23 cellular contexts compared by ENCODE assay signal in the genomic region with DNA sequence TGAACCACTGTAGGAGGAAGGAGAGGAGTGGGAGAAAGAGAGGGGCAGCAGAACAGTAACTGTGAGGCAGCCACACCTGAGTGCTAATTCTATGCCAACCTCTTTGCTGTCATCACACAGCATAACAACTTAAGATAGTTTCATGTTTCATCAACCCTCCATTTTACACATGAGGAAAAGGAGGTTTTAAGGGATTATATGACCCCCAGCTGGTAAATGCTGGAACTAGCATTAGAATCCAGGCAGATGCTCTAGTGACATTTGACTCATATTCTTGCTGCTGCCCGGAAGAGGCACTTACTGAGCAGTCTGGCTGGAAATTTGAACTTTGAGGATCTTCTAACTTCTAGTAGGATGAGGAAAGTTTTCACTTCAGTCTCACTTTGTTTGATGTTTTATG. TPM values are rescaled to one million over a fixed set of nuclear protein-coding genes. Genes with fewer than 3 reads are reported as not detected.
DNase-seq lines count a peak whose midpoint lies in the region; ATAC-seq and TF ChIP-seq lines count a peak whose summit lies in the region.
"Had no signal": no experiment of that assay in that cellular context is flagged by ENCODE, and none has a peak within 500 bp of the region (broad histone marks: within the 10 kb centered on the region; RNA-seq: fewer than 3 reads in every experiment).

No MANE protein-coding gene starts in this region.

- H3K9me2 ChIP-seq in HCT116 (ENCODE audit: insufficient read depth), result no peaks in the 10 kb centered on the region

- H3K9me3 Mint-ChIP-seq in activated T-cell treated with anti-CD3 and anti-CD28 coated beads, Interleukin-2, amount 50 U/mL, for 24 hours, result peaks cover 12% of the 10 kb centered on the region

- H3K36me3 Mint-ChIP-seq in activated T-cell treated with anti-CD3 and anti-CD28 coated beads, Interleukin-2, amount 50 U/mL, for 24 hours (ENCODE audit: low read depth), result no peaks in the 10 kb centered on the region
- H3K36me3 Mint-ChIP-seq: activated naive CD4-positive, alpha-beta T cell treated with anti-CD3 and anti-CD28 coated beads, Interleukin-2, amount 10 ng/mL, durations not matched to agents 7 days and 5 days; IgD-negative memory B cell had no signal

- H3K36me3 ChIP-seq in HCT116 (ENCODE audit: control insufficient read depth in 1 of 2, insufficient read depth in 2 of 2, low read length in 2 of 2), result no peaks in the 10 kb centered on the region
- H3K36me3 ChIP-seq: heart left ventricle, suprapubic skin had no signal

- H3K4me3 Mint-ChIP-seq in activated T-cell treated with anti-CD3 and anti-CD28 coated beads, Interleukin-2, amount 50 U/mL, for 24 hours, result no peak overlapping the region
- H3K4me3 Mint-ChIP-seq: activated CD4-positive, alpha-beta T cell treated with anti-CD3 and anti-CD28 coated beads, Interleukin-2, amount 10 ng/mL, durations not matched to agents 7 days and 5 days; activated naive CD4-positive, alpha-beta T cell treated with anti-CD3 and anti-CD28 coated beads, Interleukin-2, amount 10 ng/mL, durations not matched to agents 7 days and 5 days; GM23338; IgD-negative memory B cell had no signal

- no peak overlapping the region for H3K27ac ChIP-seq in HCT116 (ENCODE audit: low read depth, low read length)
- H3K27ac ChIP-seq: body of pancreas, dorsolateral prefrontal cortex, heart left ventricle, PC-9, skin epidermis, suprapubic skin had no signal

- no peaks in the 10 kb centered on the region for H3K79me2 ChIP-seq in HCT116 (ENCODE audit: insufficient read depth, low read length)

- RAD21 ChIA-PET in HCT116 (lab: Charles Lee; ENCODE audit: low non-redundant PET in 1 of 2, low total read pairs in 2 of 2, uncharacterized antibody in 2 of 2, unreplicated experiment in 2 of 2), result no interaction called here

- no TSS peak for BruUV-seq in HCT116 (replicated peaks; lab: Mats Ljungman, UMichigan)

- no peak overlapping the region for H3K27ac Mint-ChIP-seq in activated T-cell treated with anti-CD3 and anti-CD28 coated beads, Interleukin-2, amount 50 U/mL, for 24 hours
- H3K27ac Mint-ChIP-seq: activated CD4-positive, alpha-beta T cell treated with anti-CD3 and anti-CD28 coated beads, Interleukin-2, amount 10 ng/mL, durations not matched to agents 7 days and 5 days; activated naive CD4-positive, alpha-beta T cell treated with anti-CD3 and anti-CD28 coated beads, Interleukin-2, amount 10 ng/mL, durations not matched to agents 7 days and 5 days; GM23338; IgD-negative memory B cell; progenitor cell of endocrine pancreas had no signal

- H3K27me3 Mint-ChIP-seq in activated T-cell treated with anti-CD3 and anti-CD28 coated beads, Interleukin-2, amount 50 U/mL, for 24 hours, result peaks cover 51% of the 10 kb centered on the region

- H3K4me2 ChIP-seq in HCT116 (ENCODE audit: low read length), result no peak overlapping the region
- H3K4me2 ChIP-seq: GM23338, PC-9 had no signal

- TF ChIP-seq CTCF in HCT116 (IDR thresholded peaks at IDR 0.05 in 2 of 3, conservative IDR thresholded peaks at IDR 0.05 in 1 of 3; ENCODE audit: borderline replicate concordance in 1 of 3, insufficient read depth in 1 of 3, low read depth in 2 of 3, low read length in 2 of 3) (no peak), fibroblast of mammary gland (conservative IDR thresholded peaks at IDR 0.05; ENCODE audit: control insufficient read depth, insufficient read depth, low read depth, low read length) (no peak)

- POLR2A ChIA-PET in HCT116 (lab: Charles Lee), result no interaction called here

- H4K20me1 ChIP-seq in HCT116 (ENCODE audit: insufficient read depth), result no peaks in the 10 kb centered on the region

- peak; percentile 16; the same call in 1 of the 2 replicates for TF ChIP-seq RAD21 in HCT116 (IDR thresholded peaks at IDR 0.05; ENCODE audit: low read depth)

- no peak for TF ChIP-seq POLR2A in HCT116 (IDR thresholded peaks at IDR 0.05; ENCODE audit: borderline replicate concordance, extremely low read depth, insufficient read depth, insufficient read length)

- CTCF ChIA-PET in HCT116 (lab: Charles Lee), result no interaction called here

- H3K4me3 ChIP-seq in HCT116 (replicated peaks in 1 of 2; ENCODE audit: low read depth in 1 of 2, low read length in 2 of 2) (no peak overlapping the region), fibroblast of mammary gland (ENCODE audit: control insufficient read depth, low read depth, low read length) (no peak overlapping the region)
- H3K4me3 ChIP-seq: body of pancreas, dorsolateral prefrontal cortex, GM23338, heart left ventricle, PC-9, skin epidermis, suprapubic skin had no signal

- no peaks in the 10 kb centered on the region for H3K4me1 Mint-ChIP-seq in activated T-cell treated with anti-CD3 and anti-CD28 coated beads, Interleukin-2, amount 50 U/mL, for 24 hours (ENCODE audit: low read depth)
- H3K4me1 Mint-ChIP-seq: activated CD4-positive, alpha-beta T cell treated with anti-CD3 and anti-CD28 coated beads, Interleukin-2, amount 10 ng/mL, durations not matched to agents 7 days and 5 days; activated naive CD4-positive, alpha-beta T cell treated with anti-CD3 and anti-CD28 coated beads, Interleukin-2, amount 10 ng/mL, durations not matched to agents 7 days and 5 days; GM23338; IgD-negative memory B cell had no signal

- H3K9me3 ChIP-seq in HCT116 (ENCODE audit: control insufficient read depth in 1 of 2, insufficient read depth in 1 of 2, low read depth in 1 of 2, low read length in 2 of 2), result no peaks in the 10 kb centered on the region

- 0 out of 2 replicates have a peak, but pooled peaks have one; percentile 30 for ATAC-seq in HCT116
- ATAC-seq: body of pancreas, GM23338, heart left ventricle had no signal

- intact Hi-C loops in HCT116 (cut with micrococcal nuclease), result no loop called here

- no peak overlapping the region for H2AFZ ChIP-seq in HCT116 (ENCODE audit: low read depth, low read length, poor library complexity, severe bottlenecking)
- H2AFZ ChIP-seq: GM23338, PC-9 had no signal

- no peak overlapping the region for H3K9ac ChIP-seq in HCT116 (ENCODE audit: low read length)

- H3K27me3 ChIP-seq in HCT116 (ENCODE audit: insufficient read depth, low read length), result peaks cover 36% of the 10 kb centered on the region
- H3K27me3 ChIP-seq: body of pancreas, dorsolateral prefrontal cortex, heart left ventricle, suprapubic skin had no signal

- DNase-seq in DMS 273 (lab: John Stamatoyannopoulos, UW; ENCODE audit: unreplicated experiment) (peak; percentile 46), HCT116 (ENCODE audit: low read depth, low spot score) (no peak), NCI-H524 (lab: John Stamatoyannopoulos, UW) (peak; percentile 72 to 90), fibroblast of mammary gland (ENCODE audit: low read depth) (peak; percentile 11), AG08396 (ENCODE audit: low spot score) (no peak), activated T-cell treated with anti-CD3 and anti-CD28 coated beads for 4 hours (no peak)
- no peak for DNase-seq in activated T-cell treated with anti-CD3 and anti-CD28 coated beads, Interleukin-2, amount 50 U/mL, for 24 hours
- DNase-seq in stimulated activated CD8-positive, alpha-beta memory T cell treated with anti-CD3 and anti-CD28 coated beads, Interleukin-4, amount 100 ng/mL, for 48 hours, result no peak
- DNase-seq: activated CD4-positive, alpha-beta T cell treated with anti-CD3 and anti-CD28 coated beads, Interleukin-2, amount 10 ng/mL, durations not matched to agents 7 days and 5 days; activated naive CD4-positive, alpha-beta T cell treated with anti-CD3 and anti-CD28 coated beads, Interleukin-2, amount 10 ng/mL, durations not matched to agents 7 days and 5 days; body of pancreas; dorsolateral prefrontal cortex; heart left ventricle; kidney; mesenchymal stem cell; NCI-H446 treated with DMSO at 0.1 percent for 48 hours; PC-9; stimulated activated CD4-positive, alpha-beta T cell treated with anti-CD3 and anti-CD28 coated beads, Interleukin-4, amount 100 ng/mL, for 24 hours had no signal

- H3K4me1 ChIP-seq in HCT116 (ENCODE audit: control insufficient read depth in 1 of 2, insufficient read depth in 2 of 2, low read length in 2 of 2), result no peaks in the 10 kb centered on the region
- H3K4me1 ChIP-seq: suprapubic skin had no signal

TF ChIP-seq in HCT116, 20 proteins besides CTCF, POLR2A, EP300 and RAD21:
- no peak for TF ChIP-seq ELF1 (IDR thresholded peaks at IDR 0.05; ENCODE audit: borderline replicate concordance, low read depth)

RNA-seq across cellular contexts. Expression of gene VLDLR, which starts 24.1 kb away (rescaled TPM):
- total RNA-seq in HCT116 (2021; ENCODE audit: unreplicated experiment), result 0.17 TPM
- 0.01 and 0.10 TPM in 2 replicates for polyA plus RNA-seq in HCT116 (2012)
- polyA plus RNA-seq: IgD-negative memory B cell had no signal

Comparison
In these comparisons a context has a peak if more than half of its experiments do, and no peak if none do; other contexts are left out.
1. DNase-seq: peak in DMS 273 (single experiment), NCI-H524 (2 of 2) and fibroblast of mammary gland (single experiment); none in HCT116 (single experiment), activated T-cell treated with anti-CD3 and anti-CD28 coated beads, Interleukin-2, amount 50 U/mL, for 24 hours (single experiment), AG08396 (single experiment), activated T-cell treated with anti-CD3 and anti-CD28 coated beads for 4 hours (single experiment) and stimulated activated CD8-positive, alpha-beta memory T cell treated with anti-CD3 and anti-CD28 coated beads, Interleukin-4, amount 100 ng/mL, for 48 hours (single experiment).